1 cellular context compared by ENCODE assay signal in genomic region chr10:15627617-15628196, GRCh38.
TF ChIP-seq lines count a peak whose summit lies in the region.

No MANE protein-coding gene starts in this region.

TF ChIP-seq in K562, 482 proteins besides CTCF, POLR2A, EP300 and RAD21 (continued from another document and continues in another):
- TF ChIP-seq CHD7 (IDR thresholded peaks at IDR 0.05; ENCODE audit: low read depth, low read length) (no peak), ZNF212 (CRISPR knock-in tag; IDR thresholded peaks at IDR 0.05) (peak; percentile 96), STAT5B (CRISPR knock-in tag; IDR thresholded peaks at IDR 0.05) (0 out of 2 replicates have a peak, but pooled peaks have one; percentile 33), NR4A1 (CRISPR knock-in tag; IDR thresholded peaks at IDR 0.05) (peak; percentile 98; the same call in 1 of the 2 replicates), NR4A1 (tag; IDR thresholded peaks at IDR 0.05) (peak; percentile 96), PTBP1 (IDR thresholded peaks at IDR 0.05; ENCODE audit: low read depth, low read length) (no peak), CBX3 (IDR thresholded peaks at IDR 0.05; ENCODE audit: borderline replicate concordance in 1 of 2, low read length in 2 of 2) (no peak), ZKSCAN3 (CRISPR knock-in tag; IDR thresholded peaks at IDR 0.05) (peak; percentile 69), SMAD1 (IDR thresholded peaks at IDR 0.05; ENCODE audit: low read depth, low read length, partially characterized antibody) (no peak), TFAM (CRISPR knock-in tag; conservative IDR thresholded peaks at IDR 0.05) (no peak), HDAC6 (IDR thresholded peaks at IDR 0.05; ENCODE audit: low read depth, low read length) (no peak), HDGF (IDR thresholded peaks at IDR 0.05) (no peak), MCM5 (IDR thresholded peaks at IDR 0.05; ENCODE audit: low read depth) (no peak), ZNF121 (CRISPR knock-in tag; conservative IDR thresholded peaks at IDR 0.05) (no peak), PCBP1 (IDR thresholded peaks at IDR 0.05; ENCODE audit: low read depth, low read length, poor library complexity, severe bottlenecking) (no peak), DLX4 (CRISPR knock-in tag; IDR thresholded peaks at IDR 0.05) (no peak), SMARCE1 (IDR thresholded peaks at IDR 0.05) (0 out of 2 replicates have a peak, but pooled peaks have one; percentile 17), ASH1L (IDR thresholded peaks at IDR 0.05; ENCODE audit: borderline replicate concordance, low read depth, partially characterized antibody) (no peak), RBM17 (IDR thresholded peaks at IDR 0.05; ENCODE audit: borderline replicate concordance, low read depth, low read length) (no peak), TFE3 (CRISPR knock-in tag; IDR thresholded peaks at IDR 0.05) (peak; percentile 52), ZNF354B (CRISPR knock-in tag; IDR thresholded peaks at IDR 0.05) (peak; percentile 79), ZBTB7A (IDR thresholded peaks at IDR 0.05; ENCODE audit: borderline replicate concordance, control insufficient read depth, low read depth, low read length) (no peak), ZNF384 (IDR thresholded peaks at IDR 0.05; ENCODE audit: low read depth, low read length) (no peak), ZNF655 (CRISPR knock-in tag; IDR thresholded peaks at IDR 0.05) (no peak), UBTF (IDR thresholded peaks at IDR 0.05; ENCODE audit: borderline replicate concordance in 1 of 2, low read depth in 2 of 2, low read length in 2 of 2) (no peak), TBL1XR1 (IDR thresholded peaks at IDR 0.05; ENCODE audit: low read length in 2 of 2) (no peak), ARHGAP35 (IDR thresholded peaks at IDR 0.05; ENCODE audit: partially characterized antibody) (no peak), TSC22D4 (tag; IDR thresholded peaks at IDR 0.05) (no peak), ZC3H4 (CRISPR knock-in tag; IDR thresholded peaks at IDR 0.05; ENCODE audit: borderline replicate concordance) (no peak), ZNF324 (CRISPR knock-in tag; IDR thresholded peaks at IDR 0.05) (peak; percentile 94), PHF8 (IDR thresholded peaks at IDR 0.05; ENCODE audit: borderline replicate concordance, low read length) (no peak), SFPQ (IDR thresholded peaks at IDR 0.05; ENCODE audit: low read depth, low read length) (no peak), KAT7 (CRISPR knock-in tag; IDR thresholded peaks at IDR 0.05; ENCODE audit: borderline replicate concordance) (no peak), ZNF609 (CRISPR knock-in tag; IDR thresholded peaks at IDR 0.05; ENCODE audit: borderline replicate concordance) (no peak)
